In the genomic region with DNA sequence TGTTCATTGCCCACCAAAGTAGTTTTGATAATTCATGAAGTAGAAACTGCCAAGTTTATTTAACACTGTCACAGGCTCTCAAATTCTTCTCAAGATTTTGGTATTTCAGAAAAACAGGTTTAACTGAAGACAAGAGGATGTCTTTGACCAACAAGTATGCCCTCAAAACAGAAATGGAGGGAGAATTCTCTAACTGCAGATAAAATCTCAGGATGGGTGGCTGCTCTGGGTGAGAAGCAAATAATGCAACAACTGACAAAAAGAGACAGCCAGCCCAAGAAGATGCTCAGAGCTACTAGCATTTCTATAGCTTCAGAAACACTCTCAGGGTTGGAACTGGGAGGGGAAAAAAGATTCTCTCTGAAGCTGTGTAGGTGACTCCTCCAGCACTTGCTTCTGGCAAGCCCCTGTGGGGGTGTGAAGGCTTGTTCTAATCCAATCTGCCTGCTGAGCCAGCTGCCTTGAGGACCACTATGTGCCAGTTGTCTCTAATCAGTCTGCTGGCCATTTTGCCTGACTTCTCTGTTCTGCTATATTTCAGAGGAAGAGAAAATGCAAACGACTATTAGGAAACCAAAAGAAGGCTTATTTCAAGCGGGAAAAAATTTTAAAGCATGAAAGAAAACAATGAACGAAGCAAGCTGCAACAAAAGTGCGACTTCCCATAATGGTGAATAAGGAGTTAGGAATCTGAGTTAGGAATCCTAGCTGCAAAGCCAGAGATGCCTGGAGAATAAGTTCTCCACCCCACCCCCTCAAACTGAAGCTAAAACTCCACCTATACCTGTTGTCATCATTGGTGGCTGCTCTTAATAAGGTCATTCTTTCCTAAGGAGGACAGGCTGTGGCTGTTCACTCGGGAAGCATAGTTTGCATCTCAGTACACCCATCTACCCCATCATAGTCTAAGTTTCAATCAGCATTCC, we compare ENCODE assay signal across 10 cellular contexts.
DNase-seq lines count a peak whose midpoint lies in the region; ATAC-seq, FAIRE-seq and TF ChIP-seq lines count a peak whose summit lies in the region.
"Had no signal": no experiment of that assay in that cellular context is flagged by ENCODE, and none has a peak within 500 bp of the region (broad histone marks: within the 10 kb centered on the region; RNA-seq: fewer than 3 reads in every experiment).

No MANE protein-coding gene starts in this region.

- no peak overlapping the region for H3K4me3 Mint-ChIP-seq in endodermal cell

- H3K27ac ChIP-seq in endodermal cell (ENCODE audit: low read depth, low read length) (no peak overlapping the region), neutrophil (peak overlapping the region; percentile 41), body of pancreas (no peak overlapping the region)

- intact Hi-C loops in body of pancreas (cut with DNase I), result no loop called here

- TF ChIP-seq CTCF in endodermal cell (conservative IDR thresholded peaks at IDR 0.05) (no peak), neutrophil (IDR thresholded peaks at IDR 0.05) (no peak), body of pancreas (IDR thresholded peaks at IDR 0.05) (no peak)

- H3K4me3 ChIP-seq in endodermal cell (ENCODE audit: low read length), result no peak overlapping the region
- H3K4me3 ChIP-seq in neutrophil (ENCODE audit: low read depth in 1 of 2, low read length in 1 of 2), result no peak overlapping the region
- H3K4me3 ChIP-seq in body of pancreas, result no peak overlapping the region

- no peaks in the 10 kb centered on the region for H3K9me3 ChIP-seq in endodermal cell (ENCODE audit: control insufficient read depth, low read length)
- no peaks in the 10 kb centered on the region for H3K9me3 ChIP-seq in neutrophil
- H3K9me3 ChIP-seq in body of pancreas, result no peaks in the 10 kb centered on the region

- H3K27ac Mint-ChIP-seq in endodermal cell, result peak overlapping the region; percentile 40
- H3K27ac Mint-ChIP-seq: activated naive CD4-positive, alpha-beta T cell treated with anti-CD3 and anti-CD28 coated beads, Interleukin-2, amount 50 U/mL, for 72 hours had no signal

- DNase-seq in EH (ENCODE audit: low read depth), result peak; percentile 78
- peak; percentile 13 for DNase-seq in RCC 7860 (ENCODE audit: low spot score)
- DNase-seq in endodermal cell, result peak; percentile 83
- DNase-seq in body of pancreas, result no peak
- no peak for DNase-seq in OCI-M2 (lab: John Stamatoyannopoulos, UW; ENCODE audit: unreplicated experiment)
- DNase-seq in SK-N-DZ (ENCODE audit: low spot score), result no peak
- no peak for DNase-seq in globus pallidus (ENCODE audit: low spot score)
- DNase-seq: COR-L47 had no signal

- TF ChIP-seq POLR2A in body of pancreas (IDR thresholded peaks at IDR 0.05), result no peak

- no peaks in the 10 kb centered on the region for H3K27me3 Mint-ChIP-seq in endodermal cell (ENCODE audit: insufficient read depth)

- H3K4me1 Mint-ChIP-seq in endodermal cell, result peaks cover 40% of the 10 kb centered on the region

- no peaks in the 10 kb centered on the region for H3K9me3 Mint-ChIP-seq in endodermal cell
- H3K9me3 Mint-ChIP-seq: activated naive CD4-positive, alpha-beta T cell treated with anti-CD3 and anti-CD28 coated beads, Interleukin-2, amount 50 U/mL, for 72 hours had no signal

- FAIRE-seq in RCC 7860 (lab: Jason Lieb, UNC), result no peak

- H3K27me3 ChIP-seq in endodermal cell (ENCODE audit: control insufficient read depth, insufficient read depth, low read length, poor library complexity, severe bottlenecking) (no peaks in the 10 kb centered on the region), neutrophil (no peaks in the 10 kb centered on the region), body of pancreas (no peaks in the 10 kb centered on the region)

- no peak for ATAC-seq in body of pancreas

- H3K36me3 Mint-ChIP-seq in endodermal cell (ENCODE audit: low read depth), result no peaks in the 10 kb centered on the region
- H3K36me3 Mint-ChIP-seq: activated naive CD4-positive, alpha-beta T cell treated with anti-CD3 and anti-CD28 coated beads, Interleukin-2, amount 50 U/mL, for 72 hours had no signal

- no peak overlapping the region for H3K9ac ChIP-seq in endodermal cell (ENCODE audit: extremely low read depth, low read length, poor library complexity, severe bottlenecking)

- H3K36me3 ChIP-seq in endodermal cell (ENCODE audit: control insufficient read depth, insufficient read depth, low read length) (no peaks in the 10 kb centered on the region), neutrophil (peaks cover 4% of the 10 kb centered on the region), body of pancreas (replicated peaks in 1 of 2; ENCODE audit: insufficient read depth in 1 of 2, low read depth in 2 of 2) (no peaks in the 10 kb centered on the region)

- WGBS in endodermal cell (ENCODE audit: insufficient coverage in 1 of 2, insufficient read length in 1 of 2), 2 experiments, result 43 to 45% methylated on average over 5 of the region's 5 CpGs
- 73 to 82% methylated on average over 5 of the region's 5 CpGs for WGBS in body of pancreas, 2 donors

- H3K4me1 ChIP-seq in endodermal cell (ENCODE audit: control insufficient read depth, insufficient read depth, low read length) (peaks cover 24% of the 10 kb centered on the region), neutrophil (ENCODE audit: control insufficient read depth in 1 of 2, insufficient read depth in 1 of 2, low read depth in 1 of 2, low read length in 1 of 2) (peaks cover 0 to 14% of the 10 kb centered on the region in 2 experiments), body of pancreas (peaks cover 17% of the 10 kb centered on the region)

Comparison
In these comparisons a context has a peak if more than half of its experiments do, and no peak if none do; other contexts are left out.
1. DNase-seq: peak in EH (single experiment), RCC 7860 (single experiment) and endodermal cell (single experiment); none in body of pancreas (0 of 4), OCI-M2 (single experiment), SK-N-DZ (single experiment) and globus pallidus (single experiment).